In genomic region chr5:61051267-61051666, GRCh38 we compare ENCODE assay signal across 14 cellular contexts.
DNase-seq lines count a peak whose midpoint lies in the region; ATAC-seq, FAIRE-seq and TF ChIP-seq lines count a peak whose summit lies in the region.
"Had no signal": no experiment of that assay in that cellular context is flagged by ENCODE, and none has a peak within 500 bp of the region (broad histone marks: within the 10 kb centered on the region; RNA-seq: fewer than 3 reads in every experiment).

No MANE protein-coding gene starts in this region.

- intact Hi-C loops in PC-9 (cut with micrococcal nuclease; ENCODE audit: unreplicated experiment), result loop anchor here (2.0 to 10.0 kb wide), 3 partner anchors 111 to 376 kb away; partner anchors contain the start of gene SMIM15
- intact Hi-C loops in endothelial cell of umbilical vein (cut with micrococcal nuclease), result no loop called here
- intact Hi-C loops in psoas muscle (cut with DNase I), result loop anchor here in 1 of 2 donors (10.0 kb wide), 2 partner anchors 284 to 1094 kb away; partner anchors contain the start of gene ZSWIM6

- H4K20me1 ChIP-seq in PC-9 (ENCODE audit: insufficient read depth) (no peaks in the 10 kb centered on the region), endothelial cell of umbilical vein (replicated peaks; ENCODE audit: control insufficient read depth, extremely low read depth, insufficient read depth, low read length) (peaks cover 2% of the 10 kb centered on the region)

- H3K27me3 ChIP-seq in PC-9 (ENCODE audit: insufficient read depth, low read depth) (no peaks in the 10 kb centered on the region), endothelial cell of umbilical vein (ENCODE audit: control insufficient read depth in 2 of 2, insufficient read depth in 2 of 2, low read length in 2 of 2) (no peaks in the 10 kb centered on the region), psoas muscle (ENCODE audit: insufficient read depth in 3 of 3, low read length in 2 of 3) (no peaks in the 10 kb centered on the region)

- TF ChIP-seq CTCF in PC-9 (conservative IDR thresholded peaks at IDR 0.05) (no peak), endothelial cell of umbilical vein (IDR thresholded peaks at IDR 0.05; ENCODE audit: extremely low read depth in 1 of 2, insufficient read depth in 1 of 2, low read depth in 1 of 2, low read length in 2 of 2) (no peak), WTC11 (IDR thresholded peaks at IDR 0.05) (no peak), psoas muscle (IDR thresholded peaks at IDR 0.05) (no peak)

- WGBS in psoas muscle, 3 donors, result 84 to 93% (median 91%) methylated on average over 1 of the region's 1 CpG

- H3K9me2 ChIP-seq in PC-9 (ENCODE audit: insufficient read depth), result no peaks in the 10 kb centered on the region

- H3K36me3 ChIP-seq in PC-9 (ENCODE audit: low read depth) (0 out of 2 replicates have a peak, but pooled peaks cover 4% of the 10 kb centered on the region), endothelial cell of umbilical vein (ENCODE audit: control insufficient read depth in 2 of 2, extremely low read depth in 1 of 2, insufficient read depth in 2 of 2, low read length in 2 of 2) (no peaks in the 10 kb centered on the region), psoas muscle (ENCODE audit: insufficient read depth in 1 of 2, low read depth in 1 of 2) (no peaks in the 10 kb centered on the region)

- H3K27ac ChIP-seq in PC-9 (peak overlapping the region; percentile 32; the same call in 1 of the 2 replicates), endothelial cell of umbilical vein (ENCODE audit: insufficient read depth, low read depth, low read length) (peak overlapping the region; percentile 31), psoas muscle (no peak overlapping the region)

- H3K36me3 Mint-ChIP-seq in WTC11, result no peaks in the 10 kb centered on the region

- H3K9me3 Mint-ChIP-seq in WTC11, result no peaks in the 10 kb centered on the region
- H3K9me3 Mint-ChIP-seq: neural crest cell; stimulated activated naive CD8-positive, alpha-beta T cell treated with anti-CD3 and anti-CD28 coated beads, Interleukin-15, amount 100 ng/mL, for 72 hours had no signal

- H3K79me2 ChIP-seq in PC-9 (ENCODE audit: low read depth) (peaks cover 6% of the 10 kb centered on the region; the same call in 1 of the 2 replicates), endothelial cell of umbilical vein (ENCODE audit: control insufficient read depth, insufficient read depth, low read length) (no peaks in the 10 kb centered on the region)

- H3K9me3 ChIP-seq in PC-9 (ENCODE audit: insufficient read depth, low read depth) (no peaks in the 10 kb centered on the region), endothelial cell of umbilical vein (replicated peaks; ENCODE audit: control insufficient read depth, insufficient read depth, low read length) (no peaks in the 10 kb centered on the region), psoas muscle (no peaks in the 10 kb centered on the region)

- H3F3A ChIP-seq in PC-9 (ENCODE audit: insufficient read depth, low read depth), result peaks cover 12% of the 10 kb centered on the region; the same call in 1 of the 2 replicates

- no peak overlapping the region for H3K9ac ChIP-seq in endothelial cell of umbilical vein (replicated peaks; ENCODE audit: extremely low read depth, insufficient read depth, low read length)

- POLR2A ChIA-PET in PC-9 (lab: Charles Lee; ENCODE audit: unreplicated experiment) (no interaction called here), endothelial cell of umbilical vein (lab: Charles Lee) (interaction anchor here (0.9 kb wide), 1 partner anchor 280 kb away, joined by 3 read pairs; the partner anchor contains the start of gene ZSWIM6), WTC11 (lab: Charles Lee) (no interaction called here)

- H3K4me1 ChIP-seq in PC-9 (replicated peaks; ENCODE audit: insufficient read depth), result peaks cover 43% of the 10 kb centered on the region
- peaks cover 19% of the 10 kb centered on the region for H3K4me1 ChIP-seq in endothelial cell of umbilical vein (ENCODE audit: control insufficient read depth, extremely low read depth, insufficient read depth, low read length)
- H3K4me1 ChIP-seq in psoas muscle, result no peaks in the 10 kb centered on the region

- dilution Hi-C loops in endothelial cell of umbilical vein (cut with MboI; ENCODE audit: extremely low pct_ligation_motif_present, low sequenced_read_pairs), result no loop called here

- FAIRE-seq in endothelial cell of umbilical vein (lab: Jason Lieb, UNC), result peak; percentile 84

- no peaks in the 10 kb centered on the region for H3K27me3 Mint-ChIP-seq in WTC11 (ENCODE audit: low read depth)
- H3K27me3 Mint-ChIP-seq: activated CD8-positive, alpha-beta T cell treated with anti-CD3 and anti-CD28 coated beads for 36 hours; stimulated activated naive CD8-positive, alpha-beta T cell treated with anti-CD3 and anti-CD28 coated beads, Interleukin-15, amount 100 ng/mL, for 72 hours had no signal

- DNase-seq in GM03348 (ENCODE audit: low spot score) (peak; percentile 15), PC-9 (peak in 1 of 2 experiments; percentile 70), endothelial cell of umbilical vein (ENCODE audit: low read depth, low spot score) (peak; percentile 83), non-pigmented ciliary epithelial cell (ENCODE audit: low read depth) (peak; percentile 40), WTC11 (ENCODE audit: low spot score) (no peak), D341Med (ENCODE audit: low spot score) (no peak), psoas muscle (no peak)
- DNase-seq: activated CD8-positive, alpha-beta T cell treated with anti-CD3 and anti-CD28 coated beads for 36 hours; activated naive CD4-positive, alpha-beta T cell treated with anti-CD3 and anti-CD28 coated beads, Interleukin-2, amount 50 U/mL, for 16 hours; NCI-H526; stimulated activated naive CD8-positive, alpha-beta T cell treated with anti-CD3 and anti-CD28 coated beads, Interleukin-15, amount 100 ng/mL, for 72 hours; T-helper 1 cell had no signal

- H3K27ac Mint-ChIP-seq in WTC11, result no peak overlapping the region
- H3K27ac Mint-ChIP-seq: activated CD8-positive, alpha-beta T cell treated with anti-CD3 and anti-CD28 coated beads for 36 hours; stimulated activated naive CD8-positive, alpha-beta T cell treated with anti-CD3 and anti-CD28 coated beads, Interleukin-15, amount 100 ng/mL, for 72 hours had no signal

- H2AFZ ChIP-seq in PC-9, result no peak overlapping the region
- H2AFZ ChIP-seq in endothelial cell of umbilical vein (ENCODE audit: low read depth, low read length), result no peak overlapping the region

- H3K4me3 Mint-ChIP-seq in WTC11, result no peak overlapping the region
- H3K4me3 Mint-ChIP-seq: activated CD8-positive, alpha-beta T cell treated with anti-CD3 and anti-CD28 coated beads for 36 hours; neural crest cell; stimulated activated naive CD8-positive, alpha-beta T cell treated with anti-CD3 and anti-CD28 coated beads, Interleukin-15, amount 100 ng/mL, for 72 hours had no signal

- ATAC-seq in WTC11 (no peak), psoas muscle (no peak), GM18873 (IDR thresholded peaks at IDR 0.05; ENCODE audit: low FRiP score, unreplicated experiment) (no peak)
- ATAC-seq: activated CD8-positive, alpha-beta T cell treated with anti-CD3 and anti-CD28 coated beads for 36 hours; stimulated activated naive CD8-positive, alpha-beta T cell treated with anti-CD3 and anti-CD28 coated beads, Interleukin-15, amount 100 ng/mL, for 72 hours had no signal

- CTCF ChIA-PET in PC-9 (lab: Charles Lee), result interaction anchor here (1.5 kb wide), 1 partner anchor 253 kb away, joined by 6 read pairs; no protein-coding TSS in a partner anchor
- CTCF ChIA-PET in endothelial cell of umbilical vein (lab: Charles Lee), result interaction anchor here (1.3 to 7.9 kb wide), 3 partner anchors 9 to 608 kb away, joined by 3 to 79 read pairs (median 3); no protein-coding TSS in a partner anchor
- CTCF ChIA-PET in WTC11 (lab: Charles Lee), result interaction anchor here (1.0 kb wide), 1 partner anchor 296 kb away, joined by 3 read pairs; no protein-coding TSS in a partner anchor

- H3K9me1 ChIP-seq in endothelial cell of umbilical vein (replicated peaks; ENCODE audit: control insufficient read depth, extremely low read depth, insufficient read depth, low read length), result no peaks in the 10 kb centered on the region

- BruUV-seq in PC-9 (replicated peaks; lab: Mats Ljungman, UMichigan) (no TSS peak), endothelial cell of umbilical vein (replicated peaks; lab: Mats Ljungman, UMichigan) (no TSS peak)

- H3K4me3 ChIP-seq in PC-9, result no peak overlapping the region
- H3K4me3 ChIP-seq in endothelial cell of umbilical vein (replicated peaks in 1 of 3; ENCODE audit: insufficient read depth in 1 of 3, low read depth in 1 of 3, low read length in 3 of 3), result no peak overlapping the region
- no peak overlapping the region for H3K4me3 ChIP-seq in psoas muscle

- TF ChIP-seq POLR2A in endothelial cell of umbilical vein (IDR thresholded peaks at IDR 0.05; ENCODE audit: low read depth, low read length), result no peak

- H3K4me2 ChIP-seq in PC-9 (peak overlapping the region; percentile 38), endothelial cell of umbilical vein (ENCODE audit: insufficient read depth, low read length) (peak overlapping the region; percentile 13)

- H3K4me1 Mint-ChIP-seq in WTC11, result peaks cover 30% of the 10 kb centered on the region

TF ChIP-seq in endothelial cell of umbilical vein, 7 proteins besides CTCF, POLR2A, EP300 and RAD21 (continues in another document):
- TF ChIP-seq GATA2 (IDR thresholded peaks at IDR 0.05; ENCODE audit: insufficient read depth, insufficient read length, low read depth, low read length) (peak; percentile 71), EZH2 (IDR thresholded peaks at IDR 0.05; ENCODE audit: borderline replicate concordance, low read depth, low read length, severe bottlenecking) (no peak), MAX (IDR thresholded peaks at IDR 0.05; ENCODE audit: insufficient read depth, insufficient read length) (no peak), MYC (IDR thresholded peaks at IDR 0.05; ENCODE audit: low read depth, low read length) (no peak), FOS (IDR thresholded peaks at IDR 0.05; ENCODE audit: borderline replicate concordance, insufficient read depth, low read length) (peak; percentile 83)

TF ChIP-seq in WTC11, 78 proteins besides CTCF, POLR2A, EP300 and RAD21 (continues in another document):
- TF ChIP-seq NR3C1 (CRISPR knock-in tag; conservative IDR thresholded peaks at IDR 0.05; ENCODE audit: low read depth) (no peak), NFE2L1 (CRISPR knock-in tag; IDR thresholded peaks at IDR 0.05) (no peak), RORB (CRISPR knock-in tag; IDR thresholded peaks at IDR 0.05) (no peak), USF2 (CRISPR knock-in tag; IDR thresholded peaks at IDR 0.05) (no peak), NFYB (CRISPR knock-in tag; conservative IDR thresholded peaks at IDR 0.05; ENCODE audit: low read depth) (no peak), GTF2I (CRISPR knock-in tag; conservative IDR thresholded peaks at IDR 0.05) (no peak)

Comparison
In these comparisons a context has a peak if more than half of its experiments do, and no peak if none do; other contexts are left out.
1. DNase-seq: peak in GM03348 (single experiment), endothelial cell of umbilical vein (single experiment) and non-pigmented ciliary epithelial cell (single experiment); none in WTC11 (single experiment), D341Med (single experiment) and psoas muscle (0 of 2).